ENCODE assay signal across 19 cellular contexts in genomic region chr19:49439841-49440240, GRCh38. TPM values are rescaled to one million over a fixed set of nuclear protein-coding genes. Genes with fewer than 3 reads are reported as not detected.
DNase-seq lines count a peak whose midpoint lies in the region; ATAC-seq, FAIRE-seq and TF ChIP-seq lines count a peak whose summit lies in the region.
"Had no signal": no experiment of that assay in that cellular context is flagged by ENCODE, and none has a peak within 500 bp of the region (broad histone marks: within the 10 kb centered on the region; RNA-seq: fewer than 3 reads in every experiment).

No MANE protein-coding gene starts in this region.

- H3K4me1 Mint-ChIP-seq in IgD-negative memory B cell = peaks cover 19 to 22% (median 22%) of the 10 kb centered on the region in 3 donors

- H2BK15ac ChIP-seq in H1 (ENCODE audit: low read length) = no peak overlapping the region

- no peak for TF ChIP-seq CTCF in H1 (IDR thresholded peaks at IDR 0.05; ENCODE audit: control extremely low read depth in 1 of 3, insufficient read depth in 1 of 3, low read depth in 1 of 3, low read length in 3 of 3)

- no peaks in the 10 kb centered on the region for H3K36me3 ChIP-seq in H1 (ENCODE audit: control insufficient read depth in 2 of 4, insufficient read depth in 4 of 4, low read length in 3 of 4)
- H3K36me3 ChIP-seq in trophoblast cell (ENCODE audit: control insufficient read depth in 1 of 2, insufficient read depth in 2 of 2, low read length in 2 of 2) = no peaks in the 10 kb centered on the region
- H3K36me3 ChIP-seq: HAP-1 had no signal

- no peaks in the 10 kb centered on the region for H3K36me3 Mint-ChIP-seq in IgD-negative memory B cell

- H2BK12ac ChIP-seq in H1 (ENCODE audit: low read depth, low read length) (0 out of 2 replicates have a peak overlapping the region, but pooled peaks have one; percentile 77), trophoblast cell (ENCODE audit: low read length) (no peak overlapping the region)

- WGBS in H1 (ENCODE audit: extremely low coverage in 1 of 2, insufficient coverage in 1 of 2, insufficient read length in 1 of 2, insufficient replicate concordance in 2 of 2, low coverage in 1 of 2, low lambda C conversion rate in 2 of 2, missing lambda C conversion rate in 1 of 2), 2 experiments = 81% methylated on average over 4 of the region's 6 CpGs; no CpG with 5 or more reads in 1 of the 2 experiments
- no CpG with 5 or more reads among the region's 6 CpGs for WGBS in trophoblast cell (ENCODE audit: extremely low coverage, insufficient coverage, insufficient read length)

- peak overlapping the region in 1 of 3 donors; percentile 20 for H3K27ac Mint-ChIP-seq in IgD-negative memory B cell

- no peaks in the 10 kb centered on the region for H3K79me2 ChIP-seq in H1 (ENCODE audit: control insufficient read depth in 1 of 2, insufficient read depth in 2 of 2, low read length in 2 of 2)
- peaks cover 3% of the 10 kb centered on the region for H3K79me2 ChIP-seq in trophoblast cell (ENCODE audit: control insufficient read depth, insufficient read depth, low read length, poor library complexity)

- H3K27ac ChIP-seq in H1 (ENCODE audit: low read depth, low read length) (no peak overlapping the region), trophoblast cell (ENCODE audit: low read depth, low read length) (no peak overlapping the region)

- no peak overlapping the region for H2BK20ac ChIP-seq in H1 (ENCODE audit: low read length)

- no peak overlapping the region for H3K4me3 ChIP-seq in H1 (ENCODE audit: extremely low read depth in 1 of 4, insufficient read depth in 2 of 4, low read depth in 3 of 4, low read length in 4 of 4)
- peak overlapping the region; percentile 47 for H3K4me3 ChIP-seq in trophoblast cell (ENCODE audit: low read depth, low read length)
- H3K4me3 ChIP-seq: HAP-1 had no signal

- H3K4me2 ChIP-seq in H1 (ENCODE audit: insufficient read depth in 1 of 2, low read depth in 2 of 2, low read length in 2 of 2) = peak overlapping the region in 1 of 2 experiments; percentile 53; a peak in 1 of 4 replicates
- H3K4me2 ChIP-seq in trophoblast cell (ENCODE audit: low read length) = no peak overlapping the region

- no peak overlapping the region for H2BK5ac ChIP-seq in H1 (ENCODE audit: low read depth, low read length)
- H2BK5ac ChIP-seq in trophoblast cell (ENCODE audit: low read depth, low read length, poor library complexity) = no peak overlapping the region

- FAIRE-seq in H1 (lab: Jason Lieb, UNC) = no peak
- FAIRE-seq: GM12892, HepG2, RCC 7860 had no signal

- TF ChIP-seq POLR2A in H1 (IDR thresholded peaks at IDR 0.05; ENCODE audit: control extremely low read depth in 1 of 2, low read depth in 2 of 2, low read length in 2 of 2) = no peak

- H3K9ac ChIP-seq in H1 (replicated peaks in 1 of 4; ENCODE audit: extremely low read depth in 1 of 4, low read depth in 3 of 4, low read length in 3 of 4) (no peak overlapping the region), trophoblast cell (ENCODE audit: low read length) (no peak overlapping the region)

- no peak overlapping the region for H4K5ac ChIP-seq in H1 (ENCODE audit: insufficient read length, low read depth, low read length)

- no peak for ATAC-seq in HG03565 (IDR thresholded peaks at IDR 0.05; ENCODE audit: unreplicated experiment)
- ATAC-seq: HepG2 had no signal

- H3K4ac ChIP-seq in H1 (replicated peaks; ENCODE audit: insufficient read length, low read depth, low read length) (no peak overlapping the region), trophoblast cell (ENCODE audit: low read depth, low read length) (no peak overlapping the region)

- H3K27me3 ChIP-seq in H1 (replicated peaks in 1 of 4; ENCODE audit: control insufficient read depth in 3 of 4, extremely low read depth in 1 of 4, insufficient read depth in 3 of 4, low read length in 3 of 4) = peaks cover 25 to 48% (median 43%) of the 10 kb centered on the region in 4 experiments
- peaks cover 56% of the 10 kb centered on the region for H3K27me3 ChIP-seq in trophoblast cell (ENCODE audit: insufficient read depth, low read length)

- no peak for TF ChIP-seq EP300 in H1 (IDR thresholded peaks at IDR 0.05; ENCODE audit: borderline replicate concordance in 1 of 2, low read depth in 2 of 2, low read length in 2 of 2)

- no peak overlapping the region for H3K18ac ChIP-seq in H1 (ENCODE audit: extremely low read depth, low read length)
- no peak overlapping the region for H3K18ac ChIP-seq in trophoblast cell (ENCODE audit: low read length)

- peak overlapping the region in 3 of 4 donors; percentile 5 to 66 (median 39) for H3K4me3 Mint-ChIP-seq in IgD-negative memory B cell

- DNase-seq in H1 (ENCODE audit: low read depth in 1 of 2, low spot score in 2 of 2) = no peak
- DNase-seq in trophoblast cell = no peak
- no peak for DNase-seq in T-helper 2 cell
- DNase-seq: ACHN; CD8-positive, alpha-beta memory T cell; DND-41; GDM1; NCI-H1417; NCI-H2029; NCI-H2171 treated with DMSO at 0.1 percent for 48 hours; SHP77 had no signal

- peaks cover 0 to 1% (median 0%) of the 10 kb centered on the region in 3 donors for H3K9me3 Mint-ChIP-seq in IgD-negative memory B cell
- H3K9me3 Mint-ChIP-seq: CD8-positive, alpha-beta memory T cell had no signal

- H3K79me1 ChIP-seq in H1 (ENCODE audit: low read depth, low read length) (no peaks in the 10 kb centered on the region), trophoblast cell (ENCODE audit: low read length) (peaks cover 5% of the 10 kb centered on the region)

- H4K91ac ChIP-seq in H1 (replicated peaks; ENCODE audit: insufficient read length, low read length) (no peak overlapping the region), trophoblast cell (ENCODE audit: low read depth, low read length) (no peak overlapping the region)

- H2AK5ac ChIP-seq in H1 (ENCODE audit: low read depth, low read length) (no peak overlapping the region; the same call in 1 of the 2 replicates), trophoblast cell (ENCODE audit: low read length) (no peak overlapping the region)

- H3K9me3 ChIP-seq in H1 (ENCODE audit: insufficient read depth in 2 of 2, low read depth in 1 of 2, low read length in 1 of 2) = no peaks in the 10 kb centered on the region
- peaks cover 17% of the 10 kb centered on the region for H3K9me3 ChIP-seq in trophoblast cell (ENCODE audit: insufficient read depth, low read depth, low read length)
- H3K9me3 ChIP-seq: HAP-1 had no signal

- H3K23ac ChIP-seq in H1 (ENCODE audit: insufficient read length) (no peak overlapping the region), trophoblast cell (ENCODE audit: low read length) (no peak overlapping the region)

- H2AFZ ChIP-seq in H1 (ENCODE audit: low read length) (no peak overlapping the region), trophoblast cell (ENCODE audit: insufficient read depth, low read length, poor library complexity) (no peak overlapping the region)

- H3K56ac ChIP-seq in H1 (replicated peaks; ENCODE audit: insufficient read length, low read depth, low read length) = no peak overlapping the region

- H3K4me1 ChIP-seq in H1 (replicated peaks in 1 of 4; ENCODE audit: control insufficient read depth in 3 of 4, insufficient read depth in 4 of 4, low read length in 3 of 4) (peaks cover 0 to 13% (median 8%) of the 10 kb centered on the region in 4 experiments; a peak in 5 of 7 replicates), trophoblast cell (ENCODE audit: control insufficient read depth in 1 of 2, insufficient read depth in 2 of 2, low read length in 2 of 2) (peaks cover 3% of the 10 kb centered on the region in 2 experiments)

- peaks cover 67% of the 10 kb centered on the region for H3K27me3 Mint-ChIP-seq in IgD-negative memory B cell

- CTCF ChIA-PET in H1 (lab: Charles Lee; ENCODE audit: partially characterized antibody) = interaction anchor here (1.1 to 3.3 kb wide), 4 partner anchors 10 to 48 kb away, joined by 4 to 15 read pairs (median 10); partner anchors contain the start of gene PIH1D1

- H3K14ac ChIP-seq in H1 (ENCODE audit: insufficient read length) (no peak overlapping the region), trophoblast cell (ENCODE audit: low read length) (no peak overlapping the region)

- H2BK120ac ChIP-seq in H1 (replicated peaks; ENCODE audit: low read depth, low read length) = no peak overlapping the region
- no peak overlapping the region for H2BK120ac ChIP-seq in trophoblast cell (ENCODE audit: insufficient read depth, low read length, poor library complexity)

- POLR2A ChIA-PET in H1 (lab: Charles Lee; ENCODE audit: partially characterized antibody) = interaction anchor here (0.7 to 4.1 kb wide), 3 partner anchors 13 to 88 kb away, joined by 3 to 13 read pairs (median 8); partner anchors contain the start of genes ALDH16A1, GFY, PIH1D1 and RCN3

- H4K8ac ChIP-seq in H1 (ENCODE audit: extremely low read depth, insufficient read depth, low read length) = no peak overlapping the region
- H4K8ac ChIP-seq in trophoblast cell (ENCODE audit: low read depth, low read length) = no peak overlapping the region

- no peak overlapping the region for H4K12ac ChIP-seq in trophoblast cell (ENCODE audit: low read depth, low read length)

- no peaks in the 10 kb centered on the region for H4K20me1 ChIP-seq in H1 (replicated peaks in 1 of 2; ENCODE audit: control insufficient read depth in 1 of 2, insufficient read depth in 2 of 2, low read length in 2 of 2)

- TF ChIP-seq RAD21 in H1 (IDR thresholded peaks at IDR 0.05 in 1 of 2, conservative IDR thresholded peaks at IDR 0.05 in 1 of 2; ENCODE audit: low read depth in 2 of 2, low read length in 2 of 2) = no peak

- H3K23me2 ChIP-seq in H1 (ENCODE audit: low read depth, low read length) = peaks cover 20% of the 10 kb centered on the region; the same call in 1 of the 2 replicates

RNA-seq across cellular contexts. Expression of gene SLC17A7, which starts 1.5 kb away (rescaled TPM):
- polyA plus RNA-seq in IgD-negative memory B cell = not detected
- 2.3 and 3.0 TPM in 2 replicates for total RNA-seq in H1 (2021; fragmentation: NEBNext Ultra II Directional; extraction: Animal tissue kit (Norgen Biotek cat#: 25700))
- polyA plus RNA-seq in H1 (2011; rRNA removed) = 2.7 and 4.7 TPM in 2 replicates
- polyA plus RNA-seq in H1 (2011; cell fraction: cytosol; rRNA removed) = 2.8 TPM
- 4.6 TPM for polyA plus RNA-seq in H1 (2011; cell fraction: nucleus; rRNA removed)
- 1.8 to 2.6 TPM (median 2.5 TPM) in 4 replicates for polyA plus RNA-seq in H1 (2012, experiment 1 of 2)
- polyA plus RNA-seq in H1 (2012, experiment 2 of 2) = 1.9 TPM
- polyA plus RNA-seq in H1 (2013, experiment 1 of 2) = 3.2 TPM
- polyA plus RNA-seq in H1 (2013, experiment 2 of 2) = 3.5 TPM
- 1.1 and 1.7 TPM in 2 replicates for polyA minus RNA-seq in H1 (2011; rRNA and poly(A)+ RNA removed)
- polyA minus RNA-seq in H1 (2011; cell fraction: cytosol; rRNA and poly(A)+ RNA removed) = 2.6 TPM
- 3.5 TPM for polyA minus RNA-seq in H1 (2011; cell fraction: nucleus; rRNA and poly(A)+ RNA removed)
- 0.12 and 0.16 TPM in 2 replicates for polyA plus RNA-seq in trophoblast cell (2013)
- total RNA-seq: HepG2, NCI-H460 had no signal
- polyA plus RNA-seq: CD8-positive, alpha-beta memory T cell had no signal

RNA-seq across cellular contexts. Expression of gene PIH1D1, which starts 11.8 kb away (rescaled TPM):
- 98.8 TPM for polyA plus RNA-seq in IgD-negative memory B cell
- total RNA-seq in H1 (2021; fragmentation: NEBNext Ultra II Directional; extraction: Animal tissue kit (Norgen Biotek cat#: 25700)) = 146 and 155 TPM in 2 replicates
- 195 and 220 TPM in 2 replicates for polyA plus RNA-seq in H1 (2011; rRNA removed)
- polyA plus RNA-seq in H1 (2011; cell fraction: cytosol; rRNA removed) = 231 TPM
- polyA plus RNA-seq in H1 (2011; cell fraction: nucleus; rRNA removed) = 195 TPM
- polyA plus RNA-seq in H1 (2012, experiment 1 of 2) = 192 to 228 TPM (median 222 TPM) in 4 replicates
- 206 TPM for polyA plus RNA-seq in H1 (2012, experiment 2 of 2)
- 148 TPM for polyA plus RNA-seq in H1 (2013, experiment 1 of 2)
- 146 TPM for polyA plus RNA-seq in H1 (2013, experiment 2 of 2)
- 107 and 108 TPM in 2 replicates for polyA minus RNA-seq in H1 (2011; rRNA and poly(A)+ RNA removed)
- polyA minus RNA-seq in H1 (2011; cell fraction: cytosol; rRNA and poly(A)+ RNA removed) = 65.8 TPM
- polyA minus RNA-seq in H1 (2011; cell fraction: nucleus; rRNA and poly(A)+ RNA removed) = 63.0 TPM
- polyA plus RNA-seq in trophoblast cell (2013) = 67.0 and 67.7 TPM in 2 replicates

RNA-seq across cellular contexts. Expression of gene ALDH16A1, which starts 13.2 kb away (rescaled TPM):
- polyA plus RNA-seq in IgD-negative memory B cell = 67.5 TPM
- 32.7 and 34.3 TPM in 2 replicates for total RNA-seq in H1 (2021; fragmentation: NEBNext Ultra II Directional; extraction: Animal tissue kit (Norgen Biotek cat#: 25700))
- 30.5 and 54.8 TPM in 2 replicates for polyA plus RNA-seq in H1 (2011; rRNA removed)
- polyA plus RNA-seq in H1 (2011; cell fraction: cytosol; rRNA removed) = 32.1 TPM
- 81.6 TPM for polyA plus RNA-seq in H1 (2011; cell fraction: nucleus; rRNA removed)
- 26.2 to 40.1 TPM (median 35.4 TPM) in 4 replicates for polyA plus RNA-seq in H1 (2012, experiment 1 of 2)
- 25.7 TPM for polyA plus RNA-seq in H1 (2012, experiment 2 of 2)
- 19.9 TPM for polyA plus RNA-seq in H1 (2013, experiment 1 of 2)
- polyA plus RNA-seq in H1 (2013, experiment 2 of 2) = 18.5 TPM
- polyA minus RNA-seq in H1 (2011; rRNA and poly(A)+ RNA removed) = 13.9 and 18.1 TPM in 2 replicates
- polyA minus RNA-seq in H1 (2011; cell fraction: cytosol; rRNA and poly(A)+ RNA removed) = 25.7 TPM
- polyA minus RNA-seq in H1 (2011; cell fraction: nucleus; rRNA and poly(A)+ RNA removed) = 21.3 TPM
- 14.8 and 16.7 TPM in 2 replicates for polyA plus RNA-seq in trophoblast cell (2013)

RNA-seq across cellular contexts. Expression of gene GFY, which starts 14.7 kb away (rescaled TPM):
- not detected for polyA plus RNA-seq in IgD-negative memory B cell
- 0.93 and 1.1 TPM in 2 replicates for total RNA-seq in H1 (2021; fragmentation: NEBNext Ultra II Directional; extraction: Animal tissue kit (Norgen Biotek cat#: 25700))
- 0.68 and 1.2 TPM in 2 replicates for polyA plus RNA-seq in H1 (2011; rRNA removed)
- polyA plus RNA-seq in H1 (2011; cell fraction: cytosol; rRNA removed) = 0.47 TPM
- polyA plus RNA-seq in H1 (2011; cell fraction: nucleus; rRNA removed) = 1.5 TPM
- polyA plus RNA-seq in H1 (2012, experiment 1 of 2) = 1.2 to 2.3 TPM (median 1.7 TPM) in 4 replicates
- polyA plus RNA-seq in H1 (2012, experiment 2 of 2) = 1.1 TPM
- polyA plus RNA-seq in H1 (2013, experiment 1 of 2) = 3.5 TPM
- polyA plus RNA-seq in H1 (2013, experiment 2 of 2) = 2.8 TPM
- polyA minus RNA-seq in H1 (2011; rRNA and poly(A)+ RNA removed) = 0.19 TPM in 1 of 2 replicates, not detected in the other
- polyA minus RNA-seq in H1 (2011; cell fraction: cytosol; rRNA and poly(A)+ RNA removed) = not detected
- polyA minus RNA-seq in H1 (2011; cell fraction: nucleus; rRNA and poly(A)+ RNA removed) = 0.70 TPM
- polyA plus RNA-seq in trophoblast cell (2013) = 0.03 and 0.04 TPM in 2 replicates
- total RNA-seq: CD8-positive, alpha-beta memory T cell; HepG2; LHCN-M2; NCI-H460 had no signal
- polyA plus RNA-seq: CD8-positive, alpha-beta memory T cell; HepG2 had no signal

RNA-seq across cellular contexts. Expression of gene PTH2, which starts 16.6 kb away (rescaled TPM):
- polyA plus RNA-seq in IgD-negative memory B cell (not detected), H1 (2011; rRNA removed) (0.50 TPM in 1 of 2 replicates, not detected in the other)
- 0.82 TPM in 1 of 2 replicates, not detected in the other for total RNA-seq in H1 (2021; fragmentation: NEBNext Ultra II Directional; extraction: Animal tissue kit (Norgen Biotek cat#: 25700))
- 0.41 TPM for polyA plus RNA-seq in H1 (2011; cell fraction: cytosol; rRNA removed)
- 0.40 TPM for polyA plus RNA-seq in H1 (2011; cell fraction: nucleus; rRNA removed)
- polyA plus RNA-seq in H1 (2012, experiment 1 of 2) = 0.63 to 0.70 TPM in 2 of 4 replicates, not detected in the others
- polyA plus RNA-seq in H1 (2012, experiment 2 of 2) = not detected
- polyA plus RNA-seq in H1 (2013, experiment 1 of 2) = 0.81 TPM
- polyA plus RNA-seq in H1 (2013, experiment 2 of 2) = 0.83 TPM
- not detected in 2 replicates for polyA minus RNA-seq in H1 (2011; rRNA and poly(A)+ RNA removed)
- polyA minus RNA-seq in H1 (2011; cell fraction: cytosol; rRNA and poly(A)+ RNA removed) = not detected
- not detected for polyA minus RNA-seq in H1 (2011; cell fraction: nucleus; rRNA and poly(A)+ RNA removed)
- polyA plus RNA-seq in trophoblast cell (2013) = not detected in 2 replicates
- total RNA-seq: CD8-positive, alpha-beta memory T cell; HepG2; LHCN-M2; NCI-H460 had no signal
- polyA plus RNA-seq: CD8-positive, alpha-beta memory T cell; HepG2 had no signal
